In genomic region chr3:184561329-184562145, GRCh38 we compare ENCODE assay signal across 8 cellular contexts. TPM values are rescaled to one million over a fixed set of nuclear protein-coding genes. Genes with fewer than 3 reads are reported as not detected.
DNase-seq lines count a peak whose midpoint lies in the region; ATAC-seq, FAIRE-seq and TF ChIP-seq lines count a peak whose summit lies in the region.

Gene EPHB3 (plus strand): TSS chr3:184561785. CDS start chr3:184562236, 451 bp downstream.

- H3K4me3 ChIP-seq in GM12875 (ENCODE audit: low read depth, low read length) (no peak within 1 kb of the TSS), adrenal gland (peak within 1 kb of the TSS in 2 of 4 donors; percentile 32 to 62), cardiac muscle cell (peak within 1 kb of the TSS; percentile 98), pancreas (peak within 1 kb of the TSS; percentile 38 to 86 (median 78)), tibial artery (peak within 1 kb of the TSS; percentile 60 to 66)

- H3K27me3 ChIP-seq in adrenal gland (no peaks in the 10 kb centered on the region), cardiac muscle cell (no peaks in the 10 kb centered on the region), pancreas (no peaks in the 10 kb centered on the region), tibial artery (no peaks in the 10 kb centered on the region)

- peak; percentile 47 to 91 for TF ChIP-seq POLR2A in adrenal gland (IDR thresholded peaks at IDR 0.05)

- peak; percentile 97 for FAIRE-seq in pancreas (lab: Jason Lieb, UNC)

- H3K36me3 ChIP-seq in adrenal gland (replicated peaks in 1 of 2) (no peaks in the 10 kb centered on the region), cardiac muscle cell (no peaks in the 10 kb centered on the region), pancreas (no peaks in the 10 kb centered on the region), tibial artery (no peaks in the 10 kb centered on the region)

- DNase-seq in NCI-H1436 treated with DMSO at 0.1 percent for 48 hours (lab: John Stamatoyannopoulos, UW) (peak; percentile 99), T follicular helper cell (ENCODE audit: low read depth) (peak; percentile 80), adrenal gland (peak; percentile 99 to 100 (median 99)), cardiac muscle cell (ENCODE audit: low read depth in 1 of 2, low spot score in 1 of 2) (peak; percentile 99 to 100), pancreas (peak; percentile 98 to 100 (median 100)), tibial artery (peak; percentile 100)

- H3K4me1 ChIP-seq in adrenal gland (replicated peaks in 1 of 2) (peaks cover 8 to 20% of the 10 kb centered on the region in 2 donors), cardiac muscle cell (ENCODE audit: low read depth) (peaks cover 39% of the 10 kb centered on the region), pancreas (peaks cover 35 to 43% (median 40%) of the 10 kb centered on the region in 3 donors), tibial artery (peaks cover 0 to 49% (median 29%) of the 10 kb centered on the region in 4 donors)

- H3K9me3 ChIP-seq in adrenal gland (replicated peaks in 1 of 3) (no peaks in the 10 kb centered on the region), cardiac muscle cell (ENCODE audit: low read depth) (no peaks in the 10 kb centered on the region), pancreas (no peaks in the 10 kb centered on the region), tibial artery (no peaks in the 10 kb centered on the region)

- intact Hi-C loops in adrenal gland (cut with DNase I): no loop called here
- intact Hi-C loops in pancreas (cut with DNase I): no loop called here
- intact Hi-C loops in tibial artery (cut with DNase I; ENCODE audit: low total_unique reads): loop anchor here (1.0 kb wide), 1 partner anchor 216 kb away; no protein-coding TSS in a partner anchor

- TF ChIP-seq CTCF in GM12875 (IDR thresholded peaks at IDR 0.05; ENCODE audit: borderline replicate concordance, insufficient read depth, low read depth, low read length) (peak; percentile 87), adrenal gland (IDR thresholded peaks at IDR 0.05) (peak; percentile 98 to 100 (median 99)), cardiac muscle cell (IDR thresholded peaks at IDR 0.05; ENCODE audit: low read depth, low read length) (peak; percentile 100), pancreas (IDR thresholded peaks at IDR 0.05) (peak; percentile 89 to 98 (median 94)), tibial artery (IDR thresholded peaks at IDR 0.05) (peak; percentile 97 to 99)

- 0 to 1% (median 1%) methylated on average over 17 to 74 of the region's 74 CpGs for WGBS in adrenal gland, 4 donors
- WGBS in pancreas, 2 donors: 0 to 1% methylated on average over 73 to 74 of the region's 74 CpGs

- ATAC-seq in HG02870 (IDR thresholded peaks at IDR 0.05; ENCODE audit: unreplicated experiment) (peak; percentile 78), pancreas (peak; percentile 84 to 92 (median 86))

- H3K27ac ChIP-seq in adrenal gland (peak within 1 kb of the TSS in 2 of 5 donors; percentile 30 to 52), cardiac muscle cell (peak within 1 kb of the TSS; percentile 80), pancreas (peak within 1 kb of the TSS; percentile 41 to 83 (median 55)), tibial artery (peak within 1 kb of the TSS; percentile 52 to 73)

RNA-seq across cellular contexts. Expression of gene EPHB3, which starts in this region (rescaled TPM):
- 1 to 10 TPM in 5 of 8 donors, under 1 TPM in 3; 0.52 to 3.1 (median 1.3) TPM for total RNA-seq in adrenal gland
- polyA plus RNA-seq in adrenal gland: 1 to 10 TPM in 2 of 3 donors, under 1 TPM in 1; 0.29 to 1.2 (median 1.0) TPM
- 132 and 170 TPM in 2 replicates for total RNA-seq in cardiac muscle cell
- polyA plus RNA-seq in cardiac muscle cell: 142 and 206 TPM in 2 replicates
- total RNA-seq in pancreas: 10 to 100 TPM in 4 of 6 donors, 1 to 10 TPM in 2; 5.8 to 17.3 (median 13.2) TPM
- 10 to 100 TPM; 11.7 to 13.3 TPM for polyA plus RNA-seq in pancreas

Comparison
In these comparisons a context has a peak if more than half of its experiments do, and no peak if none do; other contexts are left out.
1. RNA of gene EPHB3 (polyA plus RNA-seq): 142 to 206 TPM in cardiac muscle cell; 11.7 to 13.3 TPM in pancreas and 0.29 to 1.2 TPM in adrenal gland; every median in the first group is over 10 times any median in the second.
2. Peak in every context shown above with its lines, with median percentiles within 50 percentile points of each other: CTCF ChIP-seq and DNase-seq.